Comparison of ENCODE assay signal across 8 cellular contexts in the genomic region with DNA sequence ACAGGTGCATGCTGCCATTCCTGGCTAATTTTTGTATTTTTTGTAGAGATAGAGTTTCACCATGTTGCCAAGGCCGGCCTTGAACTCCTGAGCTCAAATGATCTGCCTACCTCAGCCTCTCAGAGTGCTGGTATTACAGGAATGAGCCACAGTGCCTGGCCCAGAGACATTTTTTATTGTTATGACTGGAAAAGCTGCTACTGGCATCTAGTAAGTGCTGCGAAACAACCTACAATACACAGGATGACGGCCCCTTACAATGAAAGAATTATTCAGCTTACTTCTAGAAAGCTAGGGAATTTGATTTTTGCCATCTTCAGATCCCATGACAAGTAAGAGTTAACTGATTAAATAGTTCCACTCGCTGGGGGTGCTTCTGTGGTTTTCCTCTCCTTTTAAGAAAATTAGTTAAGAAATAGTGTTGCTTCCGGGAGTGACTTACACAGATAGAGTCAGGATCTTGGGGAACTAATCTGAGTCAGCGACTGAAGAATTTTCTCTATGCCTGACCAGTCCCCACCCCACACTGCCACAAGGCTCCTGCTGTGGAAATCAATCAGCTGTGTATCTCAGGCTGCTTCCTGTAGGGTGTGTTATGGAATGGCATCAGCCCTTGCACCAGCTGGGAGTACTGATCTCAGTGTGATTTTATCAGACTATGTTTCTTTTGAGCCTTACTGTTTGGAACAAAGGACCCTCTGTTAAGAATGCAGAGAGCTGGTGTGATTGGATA.
DNase-seq lines count a peak whose midpoint lies in the region; TF ChIP-seq lines count a peak whose summit lies in the region.

No MANE protein-coding gene starts in this region.

- TF ChIP-seq CTCF in PC-9 (conservative IDR thresholded peaks at IDR 0.05): no peak
- TF ChIP-seq CTCF in ascending aorta (IDR thresholded peaks at IDR 0.05): no peak

- H3K9ac ChIP-seq in skeletal muscle satellite cell (ENCODE audit: low read depth, low read length): peak overlapping the region; percentile 81

- peak overlapping the region; percentile 91 for H3K27ac ChIP-seq in PC-9
- H3K27ac ChIP-seq in ascending aorta: peak overlapping the region; percentile 81 to 85

- H4K20me1 ChIP-seq in PC-9 (ENCODE audit: insufficient read depth): no peaks in the 10 kb centered on the region

- peak; percentile 85 for DNase-seq in SIG-M5 treated with dmso at 0.1 percent for 504 hours (lab: John Stamatoyannopoulos, UW; ENCODE audit: unreplicated experiment)
- DNase-seq in SIG-M5 (lab: John Stamatoyannopoulos, UW): no peak
- DNase-seq in PC-9: peak; percentile 91 to 100
- DNase-seq in ascending aorta (ENCODE audit: low spot score in 2 of 2): peak; percentile 43 to 93
- peak; percentile 45 for DNase-seq in iPS-NIHi11 (ENCODE audit: low spot score)
- DNase-seq in NCI-H524 treated with DMSO at 0.1 percent for 48 hours (lab: John Stamatoyannopoulos, UW): no peak
- DNase-seq in NK-92 (lab: John Stamatoyannopoulos, UW; ENCODE audit: unreplicated experiment): no peak

- no peaks in the 10 kb centered on the region for H3K27me3 ChIP-seq in PC-9 (ENCODE audit: insufficient read depth, low read depth)
- no peaks in the 10 kb centered on the region for H3K27me3 ChIP-seq in ascending aorta
- H3K27me3 ChIP-seq in skeletal muscle satellite cell (ENCODE audit: control insufficient read depth, insufficient read depth, low read length): no peaks in the 10 kb centered on the region

- POLR2A ChIA-PET in PC-9 (lab: Charles Lee; ENCODE audit: unreplicated experiment): interaction anchor here (0.5 to 0.9 kb wide), 5 partner anchors 12 to 1500 kb away, joined by 3 to 8 read pairs (median 5); partner anchors contain the start of gene NDUFS5

- H3K9me3 ChIP-seq in PC-9 (ENCODE audit: insufficient read depth, low read depth): no peaks in the 10 kb centered on the region
- no peaks in the 10 kb centered on the region for H3K9me3 ChIP-seq in ascending aorta
- no peaks in the 10 kb centered on the region for H3K9me3 ChIP-seq in skeletal muscle satellite cell (replicated peaks; ENCODE audit: low read length)

- H3K4me3 ChIP-seq in PC-9 (peak overlapping the region; percentile 22; the same call in 1 of the 2 replicates), ascending aorta (peak overlapping the region in 1 of 2 donors; percentile 16), skeletal muscle satellite cell (ENCODE audit: low read length) (peak overlapping the region; percentile 21)

- intact Hi-C loops in PC-9 (cut with micrococcal nuclease; ENCODE audit: unreplicated experiment): loop anchor here (1.0 to 10.0 kb wide), 4 partner anchors 10 to 444 kb away; no protein-coding TSS in a partner anchor
- intact Hi-C loops in ascending aorta (cut with DNase I): loop anchor here (1.0 kb wide), 1 partner anchor 10 kb away; no protein-coding TSS in a partner anchor

- no peaks in the 10 kb centered on the region for H3K36me3 ChIP-seq in PC-9 (ENCODE audit: low read depth)
- peaks cover 0 to 1% of the 10 kb centered on the region in 2 donors for H3K36me3 ChIP-seq in ascending aorta
- H3K36me3 ChIP-seq in skeletal muscle satellite cell (ENCODE audit: insufficient read depth, low read length): no peaks in the 10 kb centered on the region

- H2AFZ ChIP-seq in PC-9: no peak overlapping the region

- CTCF ChIA-PET in PC-9 (lab: Charles Lee): interaction anchor here (0.8 to 3.5 kb wide), 4 partner anchors 10 to 140 kb away, joined by 4 to 19 read pairs (median 6); no protein-coding TSS in a partner anchor

- H3F3A ChIP-seq in PC-9 (ENCODE audit: insufficient read depth, low read depth): peaks cover 59% of the 10 kb centered on the region

- peaks cover 42% of the 10 kb centered on the region for H3K79me2 ChIP-seq in PC-9 (ENCODE audit: low read depth)

- H3K4me2 ChIP-seq in PC-9 (peak overlapping the region; percentile 65), skeletal muscle satellite cell (ENCODE audit: low read length) (peak overlapping the region; percentile 71)

- H3K4me1 ChIP-seq in PC-9 (replicated peaks; ENCODE audit: insufficient read depth): peaks cover 66% of the 10 kb centered on the region
- H3K4me1 ChIP-seq in ascending aorta: peaks cover 28 to 52% of the 10 kb centered on the region in 2 donors
- H3K4me1 ChIP-seq in skeletal muscle satellite cell (ENCODE audit: control insufficient read depth, insufficient read depth, low read length): peaks cover 55% of the 10 kb centered on the region

- BruUV-seq in PC-9 (replicated peaks; lab: Mats Ljungman, UMichigan): no TSS peak

- H3K9me2 ChIP-seq in PC-9 (ENCODE audit: insufficient read depth): no peaks in the 10 kb centered on the region

Comparison
In these comparisons a context has a peak if more than half of its experiments do, and no peak if none do; other contexts are left out.
1. DNase-seq: peak in SIG-M5 treated with dmso at 0.1 percent for 504 hours (single experiment), PC-9 (2 of 2), ascending aorta (2 of 2) and iPS-NIHi11 (single experiment); none in SIG-M5 (single experiment), NCI-H524 treated with DMSO at 0.1 percent for 48 hours (single experiment) and NK-92 (single experiment).